In the genomic region with DNA sequence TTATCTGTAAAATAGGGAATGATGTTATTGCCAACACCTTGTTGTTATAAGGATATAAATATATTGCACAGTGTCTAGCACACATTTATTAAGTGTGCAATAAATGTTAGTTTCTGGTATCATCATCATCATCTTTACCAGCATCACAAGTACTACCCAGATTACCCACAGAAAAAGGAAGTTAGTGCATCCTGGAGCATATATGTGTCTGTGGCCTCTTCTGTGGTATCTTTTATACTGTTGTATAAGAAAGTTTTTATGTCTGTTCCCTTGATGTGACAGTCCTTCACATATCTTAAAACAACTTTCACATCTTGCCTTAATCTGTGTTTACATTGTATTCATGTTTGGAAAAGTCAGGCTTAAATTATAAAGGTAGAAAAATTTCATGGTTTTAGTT, we compare ENCODE assay signal across 24 cellular contexts. TPM values are rescaled to one million over a fixed set of nuclear protein-coding genes. Genes with fewer than 3 reads are reported as not detected.
DNase-seq lines count a peak whose midpoint lies in the region; ATAC-seq and TF ChIP-seq lines count a peak whose summit lies in the region.
"Had no signal": no experiment of that assay in that cellular context is flagged by ENCODE, and none has a peak within 500 bp of the region (broad histone marks: within the 10 kb centered on the region; RNA-seq: fewer than 3 reads in every experiment).

No MANE protein-coding gene starts in this region.

- no peaks in the 10 kb centered on the region for H3F3A ChIP-seq in PC-3 (ENCODE audit: low read length, unreplicated experiment)

- no TSS peak for BruUV-seq in PC-3 (replicated peaks; lab: Mats Ljungman, UMichigan)

- no peak for DNase-seq in T-helper 1 cell
- DNase-seq in activated naive CD8-positive, alpha-beta T cell treated with anti-CD3 and anti-CD28 coated beads for 36 hours, result no peak
- DNase-seq in activated naive CD8-positive, alpha-beta T cell treated with anti-CD3 and anti-CD28 coated beads, Interleukin-2, amount 50 U/mL, for 24 hours, result no peak
- no peak for DNase-seq in activated naive CD8-positive, alpha-beta T cell treated with anti-CD3 and anti-CD28 coated beads, Interleukin-2, amount 10 ng/mL, durations not matched to agents 7 days and 5 days
- DNase-seq in central memory CD4-positive, alpha-beta T cell, result no peak
- DNase-seq in PC-3, result no peak
- DNase-seq in foreskin fibroblast, result no peak
- DNase-seq: 8988T; AML-193; C1 segment of cervical spinal cord; CD8-positive, alpha-beta T cell; NCI-H1694; NCI-H2081; NCI-H2171; NCI-H345; NCI-H524; NCI-H774; NK-92 treated with Interleukin-12 subunit alpha and Interleukin-12 subunit beta, amount 100 ng/mL, for 24 hours; Peyer's patch; SJCRH30 had no signal

- no peak overlapping the region for H3K4me3 ChIP-seq in PC-3 (ENCODE audit: low read length)
- H3K4me3 ChIP-seq in foreskin fibroblast (ENCODE audit: low read depth in 1 of 2, low read length in 2 of 2), result no peak overlapping the region
- H3K4me3 ChIP-seq: Peyer's patch, SJCRH30 had no signal

- no peak overlapping the region for H3K4me3 Mint-ChIP-seq in T-helper 1 cell treated with Interleukin-12 subunit alpha and Interleukin-12 subunit beta and Interleukin-4 antibody, amounts not matched to agents 30 μg/mL and 1 μg/mL, for 36 hours
- H3K4me3 Mint-ChIP-seq in activated naive CD8-positive, alpha-beta T cell treated with anti-CD3 and anti-CD28 coated beads for 36 hours, result no peak overlapping the region
- H3K4me3 Mint-ChIP-seq in activated naive CD8-positive, alpha-beta T cell treated with anti-CD3 and anti-CD28 coated beads, Interleukin-2, amount 50 U/mL, for 24 hours, result no peak overlapping the region
- H3K4me3 Mint-ChIP-seq in activated naive CD8-positive, alpha-beta T cell treated with anti-CD3 and anti-CD28 coated beads, Interleukin-2, amount 10 ng/mL, durations not matched to agents 7 days and 5 days, result peak overlapping the region; percentile 45
- H3K4me3 Mint-ChIP-seq: CD8-positive, alpha-beta T cell had no signal

- no peaks in the 10 kb centered on the region for H3K9me2 ChIP-seq in PC-3 (replicated peaks; ENCODE audit: low read length)

- no peak overlapping the region for H3K27ac ChIP-seq in PC-3 (ENCODE audit: low read length)
- H3K27ac ChIP-seq: KMS-11, Peyer's patch, SJCRH30 had no signal

- no peaks in the 10 kb centered on the region for H3K9me3 Mint-ChIP-seq in T-helper 1 cell treated with Interleukin-12 subunit alpha and Interleukin-12 subunit beta and Interleukin-4 antibody, amounts not matched to agents 30 μg/mL and 1 μg/mL, for 36 hours
- H3K9me3 Mint-ChIP-seq in activated naive CD8-positive, alpha-beta T cell treated with anti-CD3 and anti-CD28 coated beads for 36 hours, result no peaks in the 10 kb centered on the region
- H3K9me3 Mint-ChIP-seq in activated naive CD8-positive, alpha-beta T cell treated with anti-CD3 and anti-CD28 coated beads, Interleukin-2, amount 50 U/mL, for 24 hours, result no peaks in the 10 kb centered on the region
- H3K9me3 Mint-ChIP-seq in activated naive CD8-positive, alpha-beta T cell treated with anti-CD3 and anti-CD28 coated beads, Interleukin-2, amount 10 ng/mL, durations not matched to agents 7 days and 5 days, result no peaks in the 10 kb centered on the region
- H3K9me3 Mint-ChIP-seq: CD8-positive, alpha-beta T cell had no signal

- no peak overlapping the region for H3K9ac ChIP-seq in PC-3 (ENCODE audit: low read length)
- H3K9ac ChIP-seq: KMS-11 had no signal

- H4K20me1 ChIP-seq in PC-3 (ENCODE audit: low read length), result no peaks in the 10 kb centered on the region

- H3K9me3 ChIP-seq in PC-3 (ENCODE audit: low read length), result no peaks in the 10 kb centered on the region
- H3K9me3 ChIP-seq: Peyer's patch, SJCRH30 had no signal

- CTCF ChIA-PET in PC-3 (lab: Charles Lee), result no interaction called here

- H3K27me3 Mint-ChIP-seq in T-helper 1 cell treated with Interleukin-12 subunit alpha and Interleukin-12 subunit beta and Interleukin-4 antibody, amounts not matched to agents 30 μg/mL and 1 μg/mL, for 36 hours (ENCODE audit: low read depth), result no peaks in the 10 kb centered on the region
- no peaks in the 10 kb centered on the region for H3K27me3 Mint-ChIP-seq in activated naive CD8-positive, alpha-beta T cell treated with anti-CD3 and anti-CD28 coated beads for 36 hours
- H3K27me3 Mint-ChIP-seq in activated naive CD8-positive, alpha-beta T cell treated with anti-CD3 and anti-CD28 coated beads, Interleukin-2, amount 50 U/mL, for 24 hours, result no peaks in the 10 kb centered on the region
- H3K27me3 Mint-ChIP-seq in activated naive CD8-positive, alpha-beta T cell treated with anti-CD3 and anti-CD28 coated beads, Interleukin-2, amount 10 ng/mL, durations not matched to agents 7 days and 5 days, result no peaks in the 10 kb centered on the region

- H3K36me3 Mint-ChIP-seq in T-helper 1 cell treated with Interleukin-12 subunit alpha and Interleukin-12 subunit beta and Interleukin-4 antibody, amounts not matched to agents 30 μg/mL and 1 μg/mL, for 36 hours (ENCODE audit: low read depth), result peaks cover 47% of the 10 kb centered on the region
- H3K36me3 Mint-ChIP-seq in activated naive CD8-positive, alpha-beta T cell treated with anti-CD3 and anti-CD28 coated beads for 36 hours, result peaks cover 20% of the 10 kb centered on the region
- peaks cover 50% of the 10 kb centered on the region for H3K36me3 Mint-ChIP-seq in activated naive CD8-positive, alpha-beta T cell treated with anti-CD3 and anti-CD28 coated beads, Interleukin-2, amount 50 U/mL, for 24 hours (ENCODE audit: low read depth)
- peaks cover 26% of the 10 kb centered on the region for H3K36me3 Mint-ChIP-seq in activated naive CD8-positive, alpha-beta T cell treated with anti-CD3 and anti-CD28 coated beads, Interleukin-2, amount 10 ng/mL, durations not matched to agents 7 days and 5 days

- ATAC-seq in activated naive CD8-positive, alpha-beta T cell treated with anti-CD3 and anti-CD28 coated beads, Interleukin-2, amount 50 U/mL, for 24 hours, result no peak
- ATAC-seq in activated naive CD8-positive, alpha-beta T cell treated with anti-CD3 and anti-CD28 coated beads, Interleukin-2, amount 10 ng/mL, durations not matched to agents 7 days and 5 days (ENCODE audit: low read depth), result peak; percentile 88
- ATAC-seq in PC-3, result no peak
- ATAC-seq: CD8-positive, alpha-beta T cell; HCT116 had no signal

- H3K4me1 ChIP-seq in PC-3 (ENCODE audit: insufficient read depth, low read length), result no peaks in the 10 kb centered on the region
- H3K4me1 ChIP-seq: Peyer's patch, SJCRH30 had no signal

- H2AFZ ChIP-seq in PC-3 (ENCODE audit: low read length), result no peak overlapping the region

- peaks cover 21% of the 10 kb centered on the region for H3K4me1 Mint-ChIP-seq in T-helper 1 cell treated with Interleukin-12 subunit alpha and Interleukin-12 subunit beta and Interleukin-4 antibody, amounts not matched to agents 30 μg/mL and 1 μg/mL, for 36 hours (ENCODE audit: low read depth)
- peaks cover 8% of the 10 kb centered on the region for H3K4me1 Mint-ChIP-seq in activated naive CD8-positive, alpha-beta T cell treated with anti-CD3 and anti-CD28 coated beads for 36 hours
- no peaks in the 10 kb centered on the region for H3K4me1 Mint-ChIP-seq in activated naive CD8-positive, alpha-beta T cell treated with anti-CD3 and anti-CD28 coated beads, Interleukin-2, amount 50 U/mL, for 24 hours
- peaks cover 19% of the 10 kb centered on the region for H3K4me1 Mint-ChIP-seq in activated naive CD8-positive, alpha-beta T cell treated with anti-CD3 and anti-CD28 coated beads, Interleukin-2, amount 10 ng/mL, durations not matched to agents 7 days and 5 days

- H3K79me2 ChIP-seq in PC-3 (ENCODE audit: low read length), result no peaks in the 10 kb centered on the region

- TF ChIP-seq CTCF in PC-3 (conservative IDR thresholded peaks at IDR 0.05; ENCODE audit: low read depth, low read length) (no peak), foreskin fibroblast (IDR thresholded peaks at IDR 0.05; ENCODE audit: low read depth, low read length) (no peak)

- H3K27ac Mint-ChIP-seq in T-helper 1 cell treated with Interleukin-12 subunit alpha and Interleukin-12 subunit beta and Interleukin-4 antibody, amounts not matched to agents 30 μg/mL and 1 μg/mL, for 36 hours, result peak overlapping the region; percentile 57
- peak overlapping the region; percentile 38 for H3K27ac Mint-ChIP-seq in activated naive CD8-positive, alpha-beta T cell treated with anti-CD3 and anti-CD28 coated beads for 36 hours
- no peak overlapping the region for H3K27ac Mint-ChIP-seq in activated naive CD8-positive, alpha-beta T cell treated with anti-CD3 and anti-CD28 coated beads, Interleukin-2, amount 50 U/mL, for 24 hours
- peak overlapping the region; percentile 76 for H3K27ac Mint-ChIP-seq in activated naive CD8-positive, alpha-beta T cell treated with anti-CD3 and anti-CD28 coated beads, Interleukin-2, amount 10 ng/mL, durations not matched to agents 7 days and 5 days
- H3K27ac Mint-ChIP-seq: CD8-positive, alpha-beta T cell had no signal

- H3K27me3 ChIP-seq in PC-3 (ENCODE audit: low read length), result no peaks in the 10 kb centered on the region
- H3K27me3 ChIP-seq: Peyer's patch, SJCRH30 had no signal

- peaks cover 29% of the 10 kb centered on the region for H3K36me3 ChIP-seq in PC-3 (ENCODE audit: low read depth, low read length)

- POLR2A ChIA-PET in activated naive CD8-positive, alpha-beta T cell treated with anti-CD3 and anti-CD28 coated beads, Interleukin-2, amount 10 ng/mL, durations not matched to agents 7 days and 5 days (lab: Charles Lee), result interaction anchor here (1.2 kb wide), 1 partner anchor 10 kb away, joined by 3 read pairs; a partner anchor contains a TSS
- POLR2A ChIA-PET in PC-3 (lab: Charles Lee; ENCODE audit: unreplicated experiment), result no interaction called here

- intact Hi-C loops in PC-3 (cut with micrococcal nuclease), result no loop called here

- H3K4me2 ChIP-seq in PC-3 (ENCODE audit: low read length), result no peak overlapping the region
- H3K4me2 ChIP-seq: KMS-11 had no signal

RNA-seq across cellular contexts. Expression of a gene that starts 10.0 kb away (rescaled TPM):
- total RNA-seq in activated naive CD8-positive, alpha-beta T cell treated with anti-CD3 and anti-CD28 coated beads for 36 hours, result 10 to 100 TPM; 96.1 to 97.4 TPM
- total RNA-seq in activated naive CD8-positive, alpha-beta T cell treated with anti-CD3 and anti-CD28 coated beads, Interleukin-2, amount 10 ng/mL, durations not matched to agents 7 days and 5 days, result 10 to 100 TPM; 48.1 to 50.5 TPM
- 19.0 and 23.4 TPM in 2 replicates for total RNA-seq in PC-3 (2014; rRNA removed)

RNA-seq across cellular contexts. Expression of a gene that starts 12.6 kb away (rescaled TPM):
- 100 to 1,000 TPM; 127 to 128 TPM for total RNA-seq in activated naive CD8-positive, alpha-beta T cell treated with anti-CD3 and anti-CD28 coated beads for 36 hours
- 10 to 100 TPM; 84.8 to 86.4 TPM for total RNA-seq in activated naive CD8-positive, alpha-beta T cell treated with anti-CD3 and anti-CD28 coated beads, Interleukin-2, amount 10 ng/mL, durations not matched to agents 7 days and 5 days
- 59.1 and 78.0 TPM in 2 replicates for total RNA-seq in PC-3 (2014; rRNA removed)

RNA-seq across cellular contexts. Expression of a gene that starts 46.2 kb away (rescaled TPM):
- not detected for total RNA-seq in activated naive CD8-positive, alpha-beta T cell treated with anti-CD3 and anti-CD28 coated beads for 36 hours
- not detected for total RNA-seq in activated naive CD8-positive, alpha-beta T cell treated with anti-CD3 and anti-CD28 coated beads, Interleukin-2, amount 10 ng/mL, durations not matched to agents 7 days and 5 days
- not detected in 2 replicates for total RNA-seq in PC-3 (2014; rRNA removed)
- total RNA-seq: G401, Peyer's patch had no signal

RNA-seq across cellular contexts. Expression of a gene that starts 59.2 kb away (rescaled TPM):
- 10 to 100 TPM; 22.7 to 23.9 TPM for total RNA-seq in activated naive CD8-positive, alpha-beta T cell treated with anti-CD3 and anti-CD28 coated beads for 36 hours
- 10 to 100 TPM; 16.6 to 20.7 TPM for total RNA-seq in activated naive CD8-positive, alpha-beta T cell treated with anti-CD3 and anti-CD28 coated beads, Interleukin-2, amount 10 ng/mL, durations not matched to agents 7 days and 5 days
- 5.2 and 10.1 TPM in 2 replicates for total RNA-seq in PC-3 (2014; rRNA removed)
